Comparison of ENCODE assay signal across 35 cellular contexts in the genomic region with DNA sequence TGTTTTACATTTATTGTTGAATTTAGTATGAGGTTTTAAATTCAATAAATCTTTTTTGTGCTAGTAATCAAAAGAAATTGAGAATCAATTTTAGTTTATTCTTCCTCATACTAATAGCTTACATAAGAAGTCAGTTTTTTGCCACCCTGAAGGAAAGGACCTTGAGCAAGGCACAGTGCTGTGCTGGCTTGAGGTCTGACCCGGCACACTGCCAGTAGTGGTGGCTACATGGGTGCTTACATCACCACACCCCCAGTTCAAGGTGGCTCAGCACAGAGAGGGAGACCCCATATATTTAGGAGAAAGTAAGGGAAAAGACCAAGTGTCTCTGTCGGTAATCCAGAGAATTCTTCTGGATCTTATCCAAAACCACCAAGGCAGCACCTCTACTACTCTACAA.
"Had no signal": no experiment of that assay in that cellular context is flagged by ENCODE, and none has a peak within 500 bp of the region (broad histone marks: within the 10 kb centered on the region; RNA-seq: fewer than 3 reads in every experiment).

No MANE protein-coding gene starts in this region.

- H3K9me3 ChIP-seq: MG63 had no signal

- H3K27me3 ChIP-seq: MG63 had no signal

- H3K36me3 ChIP-seq: MG63 had no signal

- H3K27ac ChIP-seq: KMS-11 had no signal

- DNase-seq: Karpas-422, Kasumi-1, KG1, MG63, MM.1S, MV-4-11, NCI-H1048, NCI-H1092, NCI-H1092 treated with DMSO at 0.1 percent for 48 hours, NCI-H1105, NCI-H1105 treated with DMSO at 0.1 percent for 48 hours, NCI-H1417, NCI-H1417 treated with DMSO at 0.1 percent for 48 hours, NCI-H1436, NCI-H146, NCI-H1694, NCI-H1694 treated with DMSO at 0.1 percent for 48 hours, NCI-H187, NCI-H187 treated with DMSO at 0.1 percent for 48 hours, NCI-H1930, NCI-H2029, NCI-H2029 treated with DMSO at 0.1 percent for 48 hours, NCI-H2081, NCI-H2081 treated with DMSO at 0.1 percent for 48 hours, NCI-H2107, NCI-H2171, NCI-H2171 treated with DMSO at 0.1 percent for 48 hours, NCI-H2227 treated with DMSO at 0.1 percent for 48 hours, NCI-H226, NCI-H345, NCI-H446, NCI-H446 treated with DMSO at 0.1 percent for 48 hours, NCI-H510A, NCI-H510A treated with DMSO at 0.1 percent for 48 hours had no signal

- H3K4me3 ChIP-seq: MG63 had no signal
